Comparison of ENCODE assay signal across 9 cellular contexts in genomic region chr4:165537028-165537648, GRCh38.
DNase-seq lines count a peak whose midpoint lies in the region; ATAC-seq and TF ChIP-seq lines count a peak whose summit lies in the region.
"Had no signal": no experiment of that assay in that cellular context is flagged by ENCODE, and none has a peak within 500 bp of the region (broad histone marks: within the 10 kb centered on the region; RNA-seq: fewer than 3 reads in every experiment).

No MANE protein-coding gene starts in this region.

- TF ChIP-seq CTCF in RWPE2 (IDR thresholded peaks at IDR 0.05; ENCODE audit: poor library complexity, severe bottlenecking) (peak; percentile 82), epithelial cell of esophagus (IDR thresholded peaks at IDR 0.05; ENCODE audit: insufficient read depth, low read depth, low read length, missing control alignments) (peak; percentile 56), mucosa of descending colon (IDR thresholded peaks at IDR 0.05) (peak; percentile 26)

- H3K36me3 ChIP-seq in RWPE2 (ENCODE audit: low read depth), result no peaks in the 10 kb centered on the region
- no peaks in the 10 kb centered on the region for H3K36me3 ChIP-seq in mucosa of descending colon (ENCODE audit: low read depth)

- H3K27ac ChIP-seq in RWPE2 (ENCODE audit: poor library complexity, severe bottlenecking), result no peak overlapping the region
- H3K27ac ChIP-seq: skin epidermis had no signal

- ATAC-seq in GM18909 (IDR thresholded peaks at IDR 0.05; ENCODE audit: poor library complexity, unreplicated experiment), result peak; percentile 69
- peak; percentile 45 for ATAC-seq in HG03520 (IDR thresholded peaks at IDR 0.05; ENCODE audit: unreplicated experiment)
- ATAC-seq in RWPE2 (ENCODE audit: low read depth), result peak; percentile 46; the same call in 1 of the 3 replicates
- ATAC-seq in mucosa of descending colon, result peak; percentile 66

- no peak overlapping the region for H3K4me3 ChIP-seq in RWPE2 (ENCODE audit: severe bottlenecking)
- H3K4me3 ChIP-seq in epithelial cell of esophagus (ENCODE audit: low read length), result no peak overlapping the region
- no peak overlapping the region for H3K4me3 ChIP-seq in mucosa of descending colon
- H3K4me3 ChIP-seq: skin epidermis had no signal

- DNase-seq in CMK (ENCODE audit: low read depth) (peak; percentile 22), RWPE2 (ENCODE audit: low spot score) (no peak), epithelial cell of esophagus (ENCODE audit: low read depth) (peak; percentile 65), mucosa of descending colon (peak in 1 of 3 donors; percentile 14), islet precursor cell (no peak)
- no peak for DNase-seq in activated CD4-positive, alpha-beta T cell treated with anti-CD3 and anti-CD28 coated beads for 48 hours

- intact Hi-C loops in mucosa of descending colon (cut with DNase I, micrococcal nuclease), result loop anchor here (5.0 kb wide), 2 partner anchors 550 to 555 kb away; no protein-coding TSS in a partner anchor

- H3K9me3 ChIP-seq in RWPE2 (ENCODE audit: severe bottlenecking) (no peaks in the 10 kb centered on the region), mucosa of descending colon (no peaks in the 10 kb centered on the region)

- no peaks in the 10 kb centered on the region for H3K4me1 ChIP-seq in RWPE2 (ENCODE audit: insufficient read depth, poor library complexity, severe bottlenecking)
- H3K4me1 ChIP-seq in mucosa of descending colon (ENCODE audit: low read depth), result no peaks in the 10 kb centered on the region

- H3K27me3 ChIP-seq in RWPE2 (ENCODE audit: insufficient read depth, poor library complexity, severe bottlenecking), result no peaks in the 10 kb centered on the region

Comparison
In these comparisons a context has a peak if more than half of its experiments do, and no peak if none do; other contexts are left out.
1. DNase-seq: peak in CMK (single experiment) and epithelial cell of esophagus (single experiment); none in RWPE2 (single experiment), islet precursor cell (single experiment) and activated CD4-positive, alpha-beta T cell treated with anti-CD3 and anti-CD28 coated beads for 48 hours (single experiment).
2. CTCF ChIP-seq: peak in every context shown above with its lines; median percentile 82 in RWPE2; 56 in epithelial cell of esophagus; 26 in mucosa of descending colon.
3. Peak in every context shown above with its lines, with median percentiles within 50 percentile points of each other: ATAC-seq.